Comparison of ENCODE assay signal across 16 cellular contexts in the genomic region with DNA sequence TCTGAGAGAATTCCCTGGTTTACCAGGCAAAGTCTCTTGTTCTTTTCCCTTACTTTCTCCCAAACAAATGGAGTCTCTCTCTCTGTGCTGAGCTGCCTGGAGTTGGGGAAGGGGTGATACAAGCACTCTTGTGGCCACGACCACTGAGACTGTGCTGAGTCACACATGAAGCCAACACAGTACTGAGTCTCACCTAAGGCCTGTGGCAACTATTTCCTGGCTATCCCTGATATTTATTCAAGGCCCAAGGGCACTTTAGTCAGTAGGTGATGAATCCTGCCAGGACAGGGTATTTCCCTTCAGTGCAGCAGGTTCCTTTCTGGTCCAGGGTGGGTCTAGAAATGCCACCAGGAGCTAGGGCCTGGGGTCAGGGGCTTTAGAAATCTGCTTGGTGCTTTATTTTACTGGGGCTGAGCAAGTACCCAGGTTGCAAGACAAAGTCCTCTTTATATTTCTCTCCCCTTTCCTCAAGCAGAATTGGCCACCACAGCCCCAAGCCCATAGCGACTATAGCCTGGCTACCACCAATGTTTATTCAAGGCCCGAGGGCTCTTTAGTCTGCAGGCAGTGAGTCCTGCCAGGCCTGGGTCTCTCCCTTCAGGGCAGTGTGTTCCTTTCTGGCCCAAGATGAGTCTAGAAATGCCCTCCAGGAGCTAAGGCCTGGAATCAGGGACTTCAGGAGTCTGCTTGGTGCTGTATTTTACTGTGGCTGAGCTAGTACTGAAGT. TPM values are rescaled to one million over a fixed set of nuclear protein-coding genes. Genes with fewer than 3 reads are reported as not detected.
DNase-seq lines count a peak whose midpoint lies in the region; ATAC-seq and TF ChIP-seq lines count a peak whose summit lies in the region.
"Had no signal": no experiment of that assay in that cellular context is flagged by ENCODE, and none has a peak within 500 bp of the region (broad histone marks: within the 10 kb centered on the region; RNA-seq: fewer than 3 reads in every experiment).

No MANE protein-coding gene starts in this region.

- H3K9me3 ChIP-seq in thoracic aorta: no peaks in the 10 kb centered on the region
- H3K9me3 ChIP-seq in upper lobe of right lung: no peaks in the 10 kb centered on the region
- H3K9me3 ChIP-seq: Caco-2, neutrophil had no signal

- TF ChIP-seq CTCF in RWPE1 (conservative IDR thresholded peaks at IDR 0.05; ENCODE audit: low read depth) (no peak), thoracic aorta (IDR thresholded peaks at IDR 0.05) (no peak), upper lobe of right lung (IDR thresholded peaks at IDR 0.05) (no peak)

- ATAC-seq in activated naive CD4-positive, alpha-beta T cell treated with anti-CD3 and anti-CD28 coated beads, Interleukin-2, amount 50 U/mL, for 72 hours: peak; percentile 64 to 90
- no peak for ATAC-seq in thoracic aorta (ENCODE audit: insufficient number of reproducible peaks, low FRiP score, low read depth)
- no peak for ATAC-seq in upper lobe of right lung
- ATAC-seq: activated CD8-positive, alpha-beta T cell treated with anti-CD3 and anti-CD28 coated beads for 36 hours; right cardiac atrium had no signal

- H3K27me3 ChIP-seq in thoracic aorta (replicated peaks; ENCODE audit: insufficient read depth) (no peaks in the 10 kb centered on the region), upper lobe of right lung (no peaks in the 10 kb centered on the region)
- H3K27me3 ChIP-seq: neutrophil had no signal

- H3K36me3 Mint-ChIP-seq in activated naive CD4-positive, alpha-beta T cell treated with anti-CD3 and anti-CD28 coated beads, Interleukin-2, amount 50 U/mL, for 72 hours: peaks cover 0 to 5% of the 10 kb centered on the region in 2 donors

- intact Hi-C loops in upper lobe of right lung (cut with DNase I): no loop called here

- POLR2A ChIA-PET in RWPE1 (lab: Yijun Ruan, JAX; ENCODE audit: low non-redundant PET): no interaction called here

- H3K27ac Mint-ChIP-seq in activated naive CD4-positive, alpha-beta T cell treated with anti-CD3 and anti-CD28 coated beads, Interleukin-2, amount 50 U/mL, for 72 hours: peak overlapping the region in 1 of 2 donors; percentile 48
- H3K27ac Mint-ChIP-seq: activated CD8-positive, alpha-beta T cell treated with anti-CD3 and anti-CD28 coated beads for 36 hours had no signal

- H3K4me3 ChIP-seq in thoracic aorta (no peak overlapping the region), upper lobe of right lung (no peak overlapping the region)
- H3K4me3 ChIP-seq: SK-N-MC had no signal

- H3K4me1 ChIP-seq in thoracic aorta (ENCODE audit: control insufficient read depth in 1 of 2, low read depth in 2 of 2) (no peaks in the 10 kb centered on the region), upper lobe of right lung (no peaks in the 10 kb centered on the region)
- H3K4me1 ChIP-seq: Caco-2 had no signal

- no peaks in the 10 kb centered on the region for H3K9me3 Mint-ChIP-seq in activated naive CD4-positive, alpha-beta T cell treated with anti-CD3 and anti-CD28 coated beads, Interleukin-2, amount 50 U/mL, for 72 hours
- H3K9me3 Mint-ChIP-seq: activated CD8-positive, alpha-beta T cell treated with anti-CD3 and anti-CD28 coated beads for 36 hours had no signal

- H3K27ac ChIP-seq in RWPE1 (no peak overlapping the region), thoracic aorta (peak overlapping the region; percentile 41 to 63), upper lobe of right lung (no peak overlapping the region)
- H3K27ac ChIP-seq: neutrophil, SK-N-MC had no signal

- H3K36me3 ChIP-seq in thoracic aorta (no peaks in the 10 kb centered on the region), upper lobe of right lung (no peaks in the 10 kb centered on the region)
- H3K36me3 ChIP-seq: neutrophil had no signal

- CTCF ChIA-PET in RWPE1 (lab: Yijun Ruan, JAX): no interaction called here

- DNase-seq in activated naive CD4-positive, alpha-beta T cell treated with anti-CD3 and anti-CD28 coated beads, Interleukin-2, amount 50 U/mL, for 72 hours (ENCODE audit: low spot score in 2 of 2): no peak
- no peak for DNase-seq in activated naive CD4-positive, alpha-beta T cell treated with anti-CD3 and anti-CD28 coated beads, Interleukin-2, amount 50 U/mL, for 16 hours
- DNase-seq in RWPE1 (ENCODE audit: low spot score) (peak; percentile 0), glomerular visceral epithelial cell (ENCODE audit: extremely low spot score) (peak; percentile 3), thoracic aorta (ENCODE audit: low spot score) (no peak), SHP77 treated with DMSO at 0.1 percent for 48 hours (lab: John Stamatoyannopoulos, UW) (no peak), upper lobe of right lung (no peak), RKO (ENCODE audit: low spot score) (no peak)
- DNase-seq: activated CD8-positive, alpha-beta T cell treated with anti-CD3 and anti-CD28 coated beads for 36 hours; Caco-2; NCI-H1694; NCI-H446 treated with DMSO at 0.1 percent for 48 hours; right cardiac atrium had no signal

RNA-seq across cellular contexts. Expression of a gene that starts 10.5 kb away (rescaled TPM):
- not detected for total RNA-seq in activated naive CD4-positive, alpha-beta T cell treated with anti-CD3 and anti-CD28 coated beads, Interleukin-2, amount 50 U/mL, for 72 hours
- total RNA-seq in thoracic aorta (not detected), upper lobe of right lung (not detected)
- total RNA-seq: activated CD8-positive, alpha-beta T cell treated with anti-CD3 and anti-CD28 coated beads for 36 hours; Caco-2; right cardiac atrium; subcutaneous adipose tissue had no signal

RNA-seq across cellular contexts. Expression of a gene that starts 51.3 kb away (rescaled TPM):
- 1 to 10 TPM in 1 of 2 donors, under 1 TPM in 1; 0.77 to 2.0 TPM for total RNA-seq in activated naive CD4-positive, alpha-beta T cell treated with anti-CD3 and anti-CD28 coated beads, Interleukin-2, amount 50 U/mL, for 72 hours
- total RNA-seq in thoracic aorta: 1 to 10 TPM in 1 of 2 donors, under 1 TPM in 1; 0.14 to 1.6 TPM
- total RNA-seq in upper lobe of right lung: 8.4 TPM
- total RNA-seq: right cardiac atrium had no signal

Comparison
In these comparisons a context has a peak if more than half of its experiments do, and no peak if none do; other contexts are left out.
1. ATAC-seq: peak in activated naive CD4-positive, alpha-beta T cell treated with anti-CD3 and anti-CD28 coated beads, Interleukin-2, amount 50 U/mL, for 72 hours (2 of 2); none in thoracic aorta (single experiment) and upper lobe of right lung (single experiment).
2. DNase-seq: peak in RWPE1 (single experiment) and glomerular visceral epithelial cell (single experiment); none in activated naive CD4-positive, alpha-beta T cell treated with anti-CD3 and anti-CD28 coated beads, Interleukin-2, amount 50 U/mL, for 72 hours (0 of 2), activated naive CD4-positive, alpha-beta T cell treated with anti-CD3 and anti-CD28 coated beads, Interleukin-2, amount 50 U/mL, for 16 hours (single experiment), thoracic aorta (single experiment), SHP77 treated with DMSO at 0.1 percent for 48 hours (single experiment), upper lobe of right lung (single experiment) and RKO (single experiment).
3. H3K27ac ChIP-seq: peak in thoracic aorta (2 of 2); none in RWPE1 (single experiment) and upper lobe of right lung (single experiment).